14 cellular contexts compared by ENCODE assay signal in genomic region chrX:143669395-143669794, GRCh38. TPM values are rescaled to one million over a fixed set of nuclear protein-coding genes. Genes with fewer than 3 reads are reported as not detected.
DNase-seq lines count a peak whose midpoint lies in the region; ATAC-seq, FAIRE-seq and TF ChIP-seq lines count a peak whose summit lies in the region.
"Had no signal": no experiment of that assay in that cellular context is flagged by ENCODE, and none has a peak within 500 bp of the region (broad histone marks: within the 10 kb centered on the region; RNA-seq: fewer than 3 reads in every experiment).

No MANE protein-coding gene starts in this region.

- TF ChIP-seq CTCF in keratinocyte (optimal IDR thresholded peaks at IDR 0.05 in 1 of 3, IDR thresholded peaks at IDR 0.05 in 1 of 3, conservative IDR thresholded peaks at IDR 0.05 in 1 of 3; ENCODE audit: extremely low read depth in 1 of 3, insufficient read depth in 2 of 3, low read length in 3 of 3) = peak; percentile 1 to 40 (median 14)
- TF ChIP-seq CTCF in adrenal gland (IDR thresholded peaks at IDR 0.05) = peak in 3 of 6 experiments; percentile 23 to 25 (median 25)

- POLR2A ChIA-PET in CD8-positive, alpha-beta memory T cell (lab: Charles Lee) = no interaction called here

- H3K4me3 ChIP-seq in keratinocyte (ENCODE audit: control insufficient read depth in 2 of 3, extremely low read depth in 1 of 3, insufficient read depth in 2 of 3, low read depth in 1 of 3, low read length in 3 of 3) (no peak overlapping the region), adrenal gland (no peak overlapping the region)
- H3K4me3 ChIP-seq in CD8-positive, alpha-beta memory T cell (ENCODE audit: low read length) = no peak overlapping the region

- no peak for TF ChIP-seq POLR2A in adrenal gland (IDR thresholded peaks at IDR 0.05)

- H3K79me2 ChIP-seq in keratinocyte (ENCODE audit: control insufficient read depth, insufficient read depth, low read length) = no peaks in the 10 kb centered on the region

- H4K20me1 ChIP-seq in keratinocyte (ENCODE audit: control insufficient read depth, extremely low read depth, insufficient read depth, low read length) = no peaks in the 10 kb centered on the region

- WGBS in adrenal gland, 4 donors = 9 to 15% (median 14%) methylated on average over 5 of the region's 5 CpGs

- H3K4me2 ChIP-seq in keratinocyte (ENCODE audit: control insufficient read depth, extremely low read depth, insufficient read depth, low read depth, low read length) = no peak overlapping the region

- H3K4me3 Mint-ChIP-seq in CD8-positive, alpha-beta memory T cell = no peak overlapping the region
- H3K4me3 Mint-ChIP-seq: T-helper 17 cell had no signal

- H3K36me3 Mint-ChIP-seq in CD8-positive, alpha-beta memory T cell = no peaks in the 10 kb centered on the region

- H3K9me3 ChIP-seq in keratinocyte (ENCODE audit: control insufficient read depth, low read depth, low read length) (no peaks in the 10 kb centered on the region), adrenal gland (replicated peaks in 1 of 3) (no peaks in the 10 kb centered on the region)
- H3K9me3 ChIP-seq in CD8-positive, alpha-beta memory T cell (ENCODE audit: low read length) = no peaks in the 10 kb centered on the region

- intact Hi-C loops in adrenal gland (cut with DNase I) (no loop called here), left ventricle myocardium superior (cut with micrococcal nuclease) (no loop called here)

- H3K9me3 Mint-ChIP-seq in CD8-positive, alpha-beta memory T cell = peaks cover 0 to 3% (median 2%) of the 10 kb centered on the region in 5 donors

- CTCF ChIA-PET in CD8-positive, alpha-beta memory T cell (lab: Charles Lee) = no interaction called here

- dilution Hi-C loops in keratinocyte (cut with MboI; ENCODE audit: extremely low pct_ligation_motif_present, low sequenced_read_pairs) = no loop called here

- no peaks in the 10 kb centered on the region for H3K4me1 Mint-ChIP-seq in CD8-positive, alpha-beta memory T cell
- H3K4me1 Mint-ChIP-seq: T-helper 17 cell had no signal

- DNase-seq in Ammon's horn (ENCODE audit: low spot score) (peak; percentile 3), HCEC 1CT (peak; percentile 0), RKO (ENCODE audit: low spot score) (peak; percentile 43), keratinocyte (ENCODE audit: low read depth, low spot score) (no peak), adrenal gland (no peak), left ventricle myocardium superior (no peak), NCI-H2171 treated with DMSO at 0.1 percent for 48 hours (lab: John Stamatoyannopoulos, UW) (no peak)
- no peak for DNase-seq in CD8-positive, alpha-beta memory T cell
- DNase-seq: activated CD8-positive, alpha-beta memory T cell treated with anti-CD3 and anti-CD28 coated beads, Interleukin-2, amount 50 U/mL, for 4 hours; NCI-H2029; stimulated activated CD4-positive, alpha-beta T cell treated with anti-CD3 and anti-CD28 coated beads, Interleukin-15, amount 100 ng/mL, for 24 hours; stimulated activated naive CD4-positive, alpha-beta T cell; T-helper 17 cell had no signal

- no peak for ATAC-seq in left ventricle myocardium superior
- ATAC-seq: T-helper 17 cell had no signal

- no peak for FAIRE-seq in keratinocyte (lab: Jason Lieb, UNC)

- H3K27ac ChIP-seq in keratinocyte (ENCODE audit: control insufficient read depth, insufficient read depth, low read length) (no peak overlapping the region), adrenal gland (no peak overlapping the region)
- no peak overlapping the region for H3K27ac ChIP-seq in CD8-positive, alpha-beta memory T cell (ENCODE audit: low read depth, low read length)

- H3K9me1 ChIP-seq in keratinocyte (ENCODE audit: control insufficient read depth, extremely low read depth, insufficient read depth, low read length) = no peaks in the 10 kb centered on the region

- H3K27me3 ChIP-seq in keratinocyte (ENCODE audit: control insufficient read depth, extremely low read depth, insufficient read depth, low read length) = no peaks in the 10 kb centered on the region
- peaks cover 3% of the 10 kb centered on the region for H3K27me3 ChIP-seq in adrenal gland
- no peaks in the 10 kb centered on the region for H3K27me3 ChIP-seq in CD8-positive, alpha-beta memory T cell (ENCODE audit: insufficient read depth, low read length, poor library complexity, severe bottlenecking)

- H3K36me3 ChIP-seq in keratinocyte (ENCODE audit: control insufficient read depth in 2 of 2, extremely low read depth in 1 of 2, insufficient read depth in 2 of 2, low read length in 2 of 2) (no peaks in the 10 kb centered on the region), adrenal gland (replicated peaks in 1 of 2) (no peaks in the 10 kb centered on the region)
- no peaks in the 10 kb centered on the region for H3K36me3 ChIP-seq in CD8-positive, alpha-beta memory T cell (ENCODE audit: insufficient read depth, low read length)

- H3K27ac Mint-ChIP-seq in CD8-positive, alpha-beta memory T cell = no peak overlapping the region
- H3K27ac Mint-ChIP-seq: T-helper 17 cell had no signal

- no peaks in the 10 kb centered on the region for H3K4me1 ChIP-seq in keratinocyte (ENCODE audit: control insufficient read depth, extremely low read depth, insufficient read depth, low read length)
- no peaks in the 10 kb centered on the region for H3K4me1 ChIP-seq in adrenal gland (replicated peaks in 1 of 2)
- no peaks in the 10 kb centered on the region for H3K4me1 ChIP-seq in CD8-positive, alpha-beta memory T cell (ENCODE audit: insufficient read depth, low read length)

- peaks cover 0 to 1% of the 10 kb centered on the region in 2 donors for H3K27me3 Mint-ChIP-seq in CD8-positive, alpha-beta memory T cell
- H3K27me3 Mint-ChIP-seq: T-helper 17 cell had no signal

- no peak overlapping the region for H2AFZ ChIP-seq in keratinocyte (ENCODE audit: control insufficient read depth, low read length)

- no peak overlapping the region for H3K9ac ChIP-seq in keratinocyte (ENCODE audit: control insufficient read depth, extremely low read depth, insufficient read depth, low read length)

RNA-seq across cellular contexts. Expression of gene SLITRK4, which starts 33.5 kb away (rescaled TPM):
- polyA plus RNA-seq in keratinocyte (0.01 TPM in 2 of 3 replicates, not detected in the other), adrenal gland (10 to 100 TPM in 1 of 3 donors, 1 to 10 TPM in 2; 6.0 to 27.6 (median 9.1) TPM)
- polyA plus RNA-seq in keratinocyte (2011; ENCODE audit: low read depth) = 0.11 TPM
- 0.02 TPM in 1 of 2 replicates, not detected in the other for polyA plus RNA-seq in keratinocyte (2011; cell fraction: cytosol; rRNA removed)
- not detected in 2 replicates for polyA plus RNA-seq in keratinocyte (2011; cell fraction: nucleus; rRNA removed)
- 0.01 TPM in 1 of 2 replicates, not detected in the other for polyA plus RNA-seq in keratinocyte (2012; ENCODE audit: low replicate concordance)
- polyA minus RNA-seq in keratinocyte = not detected in 3 replicates
- not detected for polyA minus RNA-seq in keratinocyte (2011; cell fraction: cytosol; rRNA and poly(A)+ RNA removed)
- not detected in 2 replicates for polyA minus RNA-seq in keratinocyte (2011; cell fraction: nucleus; rRNA and poly(A)+ RNA removed)
- total RNA-seq in adrenal gland (10 to 100 TPM; 18.1 to 80.2 (median 40.8) TPM), left ventricle myocardium superior (0.22 TPM)
- total RNA-seq in CD8-positive, alpha-beta memory T cell = not detected
- polyA plus RNA-seq in CD8-positive, alpha-beta memory T cell = not detected

RNA-seq across cellular contexts. Expression of gene SPANXN2, which starts 51.2 kb away (rescaled TPM):
- not detected in 3 replicates for polyA plus RNA-seq in keratinocyte
- polyA plus RNA-seq in keratinocyte (2011; ENCODE audit: low read depth) = not detected
- not detected in 2 replicates for polyA plus RNA-seq in keratinocyte (2011; cell fraction: cytosol; rRNA removed)
- polyA plus RNA-seq in keratinocyte (2011; cell fraction: nucleus; rRNA removed) = not detected in 2 replicates
- polyA plus RNA-seq in keratinocyte (2012; ENCODE audit: low replicate concordance) = not detected in 2 replicates
- not detected in 3 replicates for polyA minus RNA-seq in keratinocyte
- polyA minus RNA-seq in keratinocyte (2011; cell fraction: cytosol; rRNA and poly(A)+ RNA removed) = not detected
- not detected in 2 replicates for polyA minus RNA-seq in keratinocyte (2011; cell fraction: nucleus; rRNA and poly(A)+ RNA removed)
- total RNA-seq in adrenal gland = not detected
- polyA plus RNA-seq in adrenal gland = not detected
- not detected for total RNA-seq in left ventricle myocardium superior
- not detected for total RNA-seq in CD8-positive, alpha-beta memory T cell
- polyA plus RNA-seq in CD8-positive, alpha-beta memory T cell = not detected
- total RNA-seq: glomerular endothelial cell, T-helper 17 cell had no signal

Comparison
In these comparisons a context has a peak if more than half of its experiments do, and no peak if none do; other contexts are left out.
1. DNase-seq: peak in Ammon's horn (single experiment), HCEC 1CT (single experiment) and RKO (single experiment); none in keratinocyte (single experiment), adrenal gland (0 of 7), left ventricle myocardium superior (single experiment), CD8-positive, alpha-beta memory T cell (0 of 5) and NCI-H2171 treated with DMSO at 0.1 percent for 48 hours (single experiment).
2. RNA of gene SLITRK4, which starts 33.5 kb away (total RNA-seq): 18.1 to 80.2 TPM in adrenal gland; 0.22 TPM in left ventricle myocardium superior (single experiment) and not detected in CD8-positive, alpha-beta memory T cell; every median in the first group is over 10 times any median in the second.